In genomic region chr19:45488708-45489107, GRCh38 we compare ENCODE assay signal across 18 cellular contexts. TPM values are rescaled to one million over a fixed set of nuclear protein-coding genes. Genes with fewer than 3 reads are reported as not detected.
"Had no signal": no experiment of that assay in that cellular context is flagged by ENCODE, and none has a peak within 500 bp of the region (broad histone marks: within the 10 kb centered on the region; RNA-seq: fewer than 3 reads in every experiment).

No MANE protein-coding gene starts in this region.

- DNase-seq: effector CD8-positive, alpha-beta T cell; effector memory CD8-positive, alpha-beta T cell; endodermal cell; foreskin keratinocyte; head of caudate nucleus; heart right ventricle; hippocampal formation; left cardiac atrium; left ventricle myocardium superior; lower lobe of right lung; mesenchymal stem cell had no signal

- ATAC-seq: effector memory CD8-positive, alpha-beta T cell; foreskin keratinocyte; gastroesophageal sphincter; heart right ventricle; left cardiac atrium; left lung; left ventricle myocardium superior; lower lobe of right lung; mucosa of descending colon had no signal

- H3K27ac Mint-ChIP-seq: effector memory CD8-positive, alpha-beta T cell; endodermal cell; mesothelial cell of epicardium had no signal

- H3K4me3 Mint-ChIP-seq: effector memory CD8-positive, alpha-beta T cell; endodermal cell; mesothelial cell of epicardium had no signal

- H3K9me3 Mint-ChIP-seq: effector memory CD8-positive, alpha-beta T cell; endodermal cell; mesothelial cell of epicardium had no signal

- H3K36me3 Mint-ChIP-seq: mesothelial cell of epicardium had no signal

RNA-seq across cellular contexts. Expression of gene PPM1N, which starts 9.5 kb away (rescaled TPM):
- total RNA-seq: cerebellum, kidney epithelial cell, lung microvascular endothelial cell had no signal
